8 cellular contexts compared by ENCODE assay signal in the genomic region with DNA sequence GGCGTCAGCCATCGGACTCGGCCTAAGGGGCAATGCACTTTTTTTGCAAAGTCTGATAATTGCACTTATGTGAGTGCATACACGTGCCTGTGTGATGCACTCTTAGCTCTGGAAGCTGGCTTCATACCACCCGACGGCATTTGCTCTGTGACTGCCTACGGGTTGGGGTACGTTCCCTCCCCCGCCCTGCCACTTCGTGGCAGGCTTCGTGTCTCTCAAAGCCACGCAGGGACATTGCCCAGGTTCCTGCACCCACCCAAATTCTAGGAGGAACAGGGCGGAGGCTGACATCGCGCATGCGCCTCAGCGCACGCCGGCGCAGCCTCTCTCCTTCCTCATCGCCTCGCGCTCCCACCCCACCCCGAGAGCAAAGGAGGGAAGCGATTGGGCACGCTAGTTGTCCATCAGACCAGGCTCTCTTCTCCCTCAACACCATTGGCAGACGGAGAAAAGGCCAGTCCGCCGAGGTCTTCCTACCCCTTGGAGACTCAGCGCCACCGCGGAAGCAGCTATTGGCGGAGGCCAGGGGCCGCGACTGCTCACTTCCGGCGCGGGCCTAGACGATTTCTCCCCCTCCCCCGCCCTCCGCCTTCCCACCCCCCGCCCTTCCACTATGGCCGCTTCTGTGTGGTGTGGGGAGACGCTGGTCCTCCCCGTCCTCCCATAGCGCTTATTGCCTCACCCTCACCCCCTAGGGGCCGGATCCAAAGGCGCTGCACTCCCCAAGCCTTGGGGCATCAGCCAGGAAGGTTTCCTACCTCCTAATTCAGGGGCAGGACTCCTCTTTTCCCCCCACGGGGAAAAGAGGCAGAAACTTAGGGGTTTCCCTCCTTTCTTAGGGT. TPM values are rescaled to one million over a fixed set of nuclear protein-coding genes. Genes with fewer than 3 reads are reported as not detected.
DNase-seq lines count a peak whose midpoint lies in the region; ATAC-seq and TF ChIP-seq lines count a peak whose summit lies in the region.

A gene with protein sequence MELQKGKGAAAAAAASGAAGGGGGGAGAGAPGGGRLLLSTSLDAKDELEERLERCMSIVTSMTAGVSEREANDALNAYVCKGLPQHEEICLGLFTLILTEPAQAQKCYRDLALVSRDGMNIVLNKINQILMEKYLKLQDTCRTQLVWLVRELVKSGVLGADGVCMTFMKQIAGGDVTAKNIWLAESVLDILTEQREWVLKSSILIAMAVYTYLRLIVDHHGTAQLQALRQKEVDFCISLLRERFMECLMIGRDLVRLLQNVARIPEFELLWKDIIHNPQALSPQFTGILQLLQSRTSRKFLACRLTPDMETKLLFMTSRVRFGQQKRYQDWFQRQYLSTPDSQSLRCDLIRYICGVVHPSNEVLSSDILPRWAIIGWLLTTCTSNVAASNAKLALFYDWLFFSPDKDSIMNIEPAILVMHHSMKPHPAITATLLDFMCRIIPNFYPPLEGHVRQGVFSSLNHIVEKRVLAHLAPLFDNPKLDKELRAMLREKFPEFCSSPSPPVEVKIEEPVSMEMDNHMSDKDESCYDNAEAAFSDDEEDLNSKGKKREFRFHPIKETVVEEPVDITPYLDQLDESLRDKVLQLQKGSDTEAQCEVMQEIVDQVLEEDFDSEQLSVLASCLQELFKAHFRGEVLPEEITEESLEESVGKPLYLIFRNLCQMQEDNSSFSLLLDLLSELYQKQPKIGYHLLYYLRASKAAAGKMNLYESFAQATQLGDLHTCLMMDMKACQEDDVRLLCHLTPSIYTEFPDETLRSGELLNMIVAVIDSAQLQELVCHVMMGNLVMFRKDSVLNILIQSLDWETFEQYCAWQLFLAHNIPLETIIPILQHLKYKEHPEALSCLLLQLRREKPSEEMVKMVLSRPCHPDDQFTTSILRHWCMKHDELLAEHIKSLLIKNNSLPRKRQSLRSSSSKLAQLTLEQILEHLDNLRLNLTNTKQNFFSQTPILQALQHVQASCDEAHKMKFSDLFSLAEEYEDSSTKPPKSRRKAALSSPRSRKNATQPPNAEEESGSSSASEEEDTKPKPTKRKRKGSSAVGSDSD (plus strand): TSS at position 588 of the 842 bp plus-strand sequence. CDS start 585 bp downstream, outside the sequence.

- H3K9me3 ChIP-seq in PC-9 (ENCODE audit: insufficient read depth, low read depth): no peaks in the 10 kb centered on the region

- no peaks in the 10 kb centered on the region for H3K36me3 ChIP-seq in PC-9 (ENCODE audit: low read depth)

- TF ChIP-seq CTCF in PC-9 (conservative IDR thresholded peaks at IDR 0.05) (peak; percentile 24; the same call in 1 of the 2 replicates), epithelial cell of proximal tubule (conservative IDR thresholded peaks at IDR 0.05; ENCODE audit: low read depth, low read length) (peak; percentile 22)

- peak within 1 kb of the TSS; percentile 98 for H3K4me2 ChIP-seq in PC-9

- H3K27me3 ChIP-seq in PC-9 (ENCODE audit: insufficient read depth, low read depth): no peaks in the 10 kb centered on the region

- H3K4me1 ChIP-seq in PC-9 (replicated peaks; ENCODE audit: insufficient read depth): peaks cover 21% of the 10 kb centered on the region

- BruUV-seq in PC-9 (replicated peaks; lab: Mats Ljungman, UMichigan): no TSS peak

- intact Hi-C loops in PC-9 (cut with micrococcal nuclease; ENCODE audit: unreplicated experiment): loop anchor here (5.0 kb wide), 1 partner anchor 50 kb away; a partner anchor contains a TSS

- peak within 1 kb of the TSS; percentile 97 for H2AFZ ChIP-seq in PC-9

- H3K27ac ChIP-seq in PC-9: peak within 1 kb of the TSS; percentile 84

- POLR2A ChIA-PET in PC-9 (lab: Charles Lee; ENCODE audit: unreplicated experiment): interaction anchor here (0.6 to 1.6 kb wide), 4 partner anchors 19 to 239 kb away, joined by 4 to 24 read pairs (median 10); a partner anchor contains a TSS

- peak within 1 kb of the TSS; percentile 97 for H3K4me3 ChIP-seq in Jurkat, Clone E6-1 (ENCODE audit: low read length)
- H3K4me3 ChIP-seq in PC-9: peak within 1 kb of the TSS; percentile 94
- peak within 1 kb of the TSS; percentile 99 for H3K4me3 ChIP-seq in epithelial cell of proximal tubule (ENCODE audit: low read depth, low read length)

- peak; percentile 91 for ATAC-seq in GM21619 (IDR thresholded peaks at IDR 0.05; ENCODE audit: unreplicated experiment)

- peaks cover 32% of the 10 kb centered on the region for H3K79me2 ChIP-seq in PC-9 (ENCODE audit: low read depth)

- DNase-seq in DMS153 treated with DMSO at 0.1 percent for 48 hours (lab: John Stamatoyannopoulos, UW; ENCODE audit: unreplicated experiment) (peak; percentile 100), PC-9 (peak; percentile 99), epithelial cell of proximal tubule (ENCODE audit: low read depth) (peak; percentile 96), mucosa of gallbladder (ENCODE audit: low spot score) (peak; percentile 99)
- peak; percentile 100 for DNase-seq in Jurkat, Clone E6-1 (ENCODE audit: low read depth, low spot score)
- DNase-seq in activated T-cell treated with anti-CD3 and anti-CD28 coated beads, Interleukin-2, amount 50 U/mL, for 1 hour: peak; percentile 96
- peak; percentile 97 to 99 for DNase-seq in stimulated activated CD8-positive, alpha-beta memory T cell treated with anti-CD3 and anti-CD28 coated beads, Interleukin-4, amount 100 ng/mL, for 4 hours (ENCODE audit: low read depth in 2 of 2, low spot score in 1 of 2)

- CTCF ChIA-PET in PC-9 (lab: Charles Lee): no interaction called here

- H3K9me2 ChIP-seq in PC-9 (ENCODE audit: insufficient read depth): no peaks in the 10 kb centered on the region

- H3F3A ChIP-seq in PC-9 (ENCODE audit: insufficient read depth, low read depth): peaks cover 23% of the 10 kb centered on the region; the same call in 1 of the 2 replicates

- H4K20me1 ChIP-seq in PC-9 (ENCODE audit: insufficient read depth): no peaks in the 10 kb centered on the region

RNA-seq across cellular contexts. Expression of the gene that starts here (rescaled TPM):
- 29.6 TPM for polyA plus RNA-seq in Jurkat, Clone E6-1 (2012; ENCODE audit: insufficient read depth, insufficient read length)
- total RNA-seq in PC-9 (2021) (62.5 and 91.7 TPM in 2 replicates), epithelial cell of proximal tubule (23.2 and 30.3 TPM in 2 replicates), mucosa of gallbladder (72.9 TPM)

Comparison
In these comparisons a context has a peak if more than half of its experiments do, and no peak if none do; other contexts are left out.
1. Peak in every context shown above with its lines: DNase-seq, ATAC-seq, H3K4me3 ChIP-seq and H3K27ac ChIP-seq.